9 cellular contexts compared by ENCODE assay signal in the genomic region with DNA sequence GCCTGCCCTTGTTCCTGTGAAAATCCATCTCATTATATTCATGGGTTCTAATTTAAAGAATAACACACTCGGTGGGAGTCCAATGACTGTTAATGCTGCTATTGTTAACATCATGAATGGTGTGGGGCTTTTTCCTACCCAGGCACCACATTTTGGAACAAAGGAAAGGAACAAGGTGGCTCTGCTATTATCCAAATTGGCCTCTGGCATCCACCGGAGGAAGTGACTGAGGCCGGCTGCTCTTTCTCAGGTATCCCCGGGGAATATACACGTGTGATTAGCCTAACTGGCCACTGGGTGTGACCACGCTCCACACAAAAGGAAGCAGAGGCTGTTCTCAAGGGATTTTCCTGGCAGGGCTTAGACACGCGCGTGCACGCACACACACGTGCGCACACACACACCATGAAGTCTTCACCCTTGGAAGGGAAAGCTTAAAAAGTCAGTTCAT.
DNase-seq lines count a peak whose midpoint lies in the region; ATAC-seq and TF ChIP-seq lines count a peak whose summit lies in the region.
"Had no signal": no experiment of that assay in that cellular context is flagged by ENCODE, and none has a peak within 500 bp of the region (broad histone marks: within the 10 kb centered on the region; RNA-seq: fewer than 3 reads in every experiment).

No MANE protein-coding gene starts in this region.

- H3K27me3 Mint-ChIP-seq in activated CD8-positive, alpha-beta T cell treated with anti-CD3 and anti-CD28 coated beads for 36 hours, result peaks cover 1% of the 10 kb centered on the region

- H3F3A ChIP-seq in Loucy (ENCODE audit: low read depth) (no peaks in the 10 kb centered on the region), smooth muscle cell (ENCODE audit: low read depth) (no peaks in the 10 kb centered on the region)

- H3K27me3 ChIP-seq in Loucy (ENCODE audit: insufficient read depth, low read length, poor library complexity, severe bottlenecking), result no peaks in the 10 kb centered on the region
- no peaks in the 10 kb centered on the region for H3K27me3 ChIP-seq in hepatocyte
- no peaks in the 10 kb centered on the region for H3K27me3 ChIP-seq in smooth muscle cell (ENCODE audit: low read depth)

- WGBS in hepatocyte (ENCODE audit: low lambda C conversion rate, missing lambda C conversion rate), result 40% methylated on average over 12 of the region's 12 CpGs
- 29% methylated on average over 12 of the region's 12 CpGs for WGBS in smooth muscle cell (ENCODE audit: low lambda C conversion rate)

- no peak for ATAC-seq in activated CD8-positive, alpha-beta T cell treated with anti-CD3 and anti-CD28 coated beads for 36 hours
- no peak for ATAC-seq in GM21576 (IDR thresholded peaks at IDR 0.05; ENCODE audit: unreplicated experiment)
- no peak for ATAC-seq in HG02970 (IDR thresholded peaks at IDR 0.05; ENCODE audit: low FRiP score, unreplicated experiment)
- ATAC-seq: natural killer cell had no signal

- H3K9ac ChIP-seq in Loucy (ENCODE audit: low read depth, low read length, poor library complexity, severe bottlenecking) (no peak overlapping the region), smooth muscle cell (ENCODE audit: low read depth) (no peak overlapping the region)

- no peak overlapping the region for H2AFZ ChIP-seq in Loucy (ENCODE audit: low read length)
- no peak overlapping the region for H2AFZ ChIP-seq in hepatocyte
- no peak overlapping the region for H2AFZ ChIP-seq in smooth muscle cell (ENCODE audit: low read depth)

- H3K4me1 ChIP-seq in Loucy (ENCODE audit: insufficient read depth, low read length, poor library complexity, severe bottlenecking) (peaks cover 8% of the 10 kb centered on the region), hepatocyte (ENCODE audit: insufficient read depth) (no peaks in the 10 kb centered on the region), smooth muscle cell (ENCODE audit: low read depth) (peaks cover 7% of the 10 kb centered on the region)

- H3K4me3 Mint-ChIP-seq in activated CD8-positive, alpha-beta T cell treated with anti-CD3 and anti-CD28 coated beads for 36 hours, result no peak overlapping the region
- H3K4me3 Mint-ChIP-seq: natural killer cell had no signal

- H3K9me2 ChIP-seq in Loucy (replicated peaks; ENCODE audit: low read depth, low read length), result no peaks in the 10 kb centered on the region
- no peaks in the 10 kb centered on the region for H3K9me2 ChIP-seq in hepatocyte (replicated peaks; ENCODE audit: insufficient read depth)

- peak; percentile 62 for TF ChIP-seq CTCF in Loucy (conservative IDR thresholded peaks at IDR 0.05; ENCODE audit: low read length)
- 0 out of 2 replicates have a peak, but pooled peaks have one; percentile 10 for TF ChIP-seq CTCF in RWPE1 (conservative IDR thresholded peaks at IDR 0.05; ENCODE audit: low read depth)
- TF ChIP-seq CTCF in hepatocyte (IDR thresholded peaks at IDR 0.05; ENCODE audit: poor library complexity), result peak; percentile 32
- TF ChIP-seq CTCF in smooth muscle cell (IDR thresholded peaks at IDR 0.05; ENCODE audit: borderline replicate concordance, insufficient read depth, poor library complexity, severe bottlenecking), result peak; percentile 26
- TF ChIP-seq CTCF in activated CD8-positive, alpha-beta T cell treated with anti-CD3 and anti-CD28 coated beads for 36 hours (IDR thresholded peaks at IDR 0.05), result no peak

- H3K9me3 ChIP-seq in Loucy (ENCODE audit: insufficient read depth, low read depth, low read length), result peaks cover 3% of the 10 kb centered on the region; the same call in 1 of the 2 replicates
- no peaks in the 10 kb centered on the region for H3K9me3 ChIP-seq in hepatocyte (ENCODE audit: low read depth)
- H3K9me3 ChIP-seq in smooth muscle cell (replicated peaks; ENCODE audit: low read depth), result no peaks in the 10 kb centered on the region
- H3K9me3 ChIP-seq: thoracic aorta had no signal

- peaks cover 12% of the 10 kb centered on the region for H3K4me1 Mint-ChIP-seq in activated CD8-positive, alpha-beta T cell treated with anti-CD3 and anti-CD28 coated beads for 36 hours (ENCODE audit: low read depth)
- H3K4me1 Mint-ChIP-seq: natural killer cell had no signal

- POLR2A ChIA-PET in RWPE1 (lab: Yijun Ruan, JAX; ENCODE audit: low non-redundant PET), result no interaction called here
- POLR2A ChIA-PET in activated CD8-positive, alpha-beta T cell treated with anti-CD3 and anti-CD28 coated beads for 36 hours (lab: Charles Lee), result no interaction called here

- no peaks in the 10 kb centered on the region for H3K36me3 Mint-ChIP-seq in activated CD8-positive, alpha-beta T cell treated with anti-CD3 and anti-CD28 coated beads for 36 hours (ENCODE audit: low read depth)
- H3K36me3 Mint-ChIP-seq: natural killer cell had no signal

- H3K27ac Mint-ChIP-seq in activated CD8-positive, alpha-beta T cell treated with anti-CD3 and anti-CD28 coated beads for 36 hours, result no peak overlapping the region
- H3K27ac Mint-ChIP-seq: natural killer cell had no signal

- H3K27ac ChIP-seq in RWPE1 (no peak overlapping the region), hepatocyte (no peak overlapping the region), smooth muscle cell (ENCODE audit: low read depth) (no peak overlapping the region)
- H3K27ac ChIP-seq: thoracic aorta had no signal

- peaks cover 7% of the 10 kb centered on the region for H3K9me3 Mint-ChIP-seq in activated CD8-positive, alpha-beta T cell treated with anti-CD3 and anti-CD28 coated beads for 36 hours
- H3K9me3 Mint-ChIP-seq: natural killer cell had no signal

- H3K36me3 ChIP-seq in Loucy (ENCODE audit: insufficient read depth, low read length), result no peaks in the 10 kb centered on the region
- H3K36me3 ChIP-seq in hepatocyte (replicated peaks; ENCODE audit: insufficient read depth, low read depth), result no peaks in the 10 kb centered on the region
- H3K36me3 ChIP-seq in smooth muscle cell (ENCODE audit: low read depth), result no peaks in the 10 kb centered on the region
- H3K36me3 ChIP-seq: thoracic aorta had no signal

- no peaks in the 10 kb centered on the region for H4K20me1 ChIP-seq in Loucy (ENCODE audit: insufficient read depth, low read length, poor library complexity, severe bottlenecking)
- H4K20me1 ChIP-seq in hepatocyte (ENCODE audit: insufficient read depth, poor library complexity, severe bottlenecking), result no peaks in the 10 kb centered on the region
- H4K20me1 ChIP-seq in smooth muscle cell (ENCODE audit: low read depth), result no peaks in the 10 kb centered on the region

- H3K4me3 ChIP-seq in Loucy (ENCODE audit: low read length, poor library complexity, severe bottlenecking) (no peak overlapping the region), hepatocyte (no peak overlapping the region), smooth muscle cell (no peak overlapping the region)
- H3K4me3 ChIP-seq: thoracic aorta had no signal

- no peaks in the 10 kb centered on the region for H3K79me2 ChIP-seq in Loucy (ENCODE audit: insufficient read depth, low read length)
- no peaks in the 10 kb centered on the region for H3K79me2 ChIP-seq in hepatocyte
- no peaks in the 10 kb centered on the region for H3K79me2 ChIP-seq in smooth muscle cell (ENCODE audit: low read depth)

- DNase-seq in RWPE1 (ENCODE audit: low spot score) (no peak), hepatocyte (ENCODE audit: low spot score) (peak; percentile 37), smooth muscle cell (lab: John Stamatoyannopoulos, UW; ENCODE audit: unreplicated experiment) (no peak)
- no peak for DNase-seq in activated CD8-positive, alpha-beta T cell treated with anti-CD3 and anti-CD28 coated beads for 36 hours
- DNase-seq: natural killer cell had no signal

- intact Hi-C loops in activated CD8-positive, alpha-beta T cell treated with anti-CD3 and anti-CD28 coated beads for 36 hours (cut with micrococcal nuclease), result no loop called here

- CTCF ChIA-PET in RWPE1 (lab: Yijun Ruan, JAX), result no interaction called here
- CTCF ChIA-PET in activated CD8-positive, alpha-beta T cell treated with anti-CD3 and anti-CD28 coated beads for 36 hours (lab: Charles Lee), result no interaction called here

- H3K4me2 ChIP-seq in Loucy (ENCODE audit: low read depth, low read length, poor library complexity, severe bottlenecking) (no peak overlapping the region), hepatocyte (no peak overlapping the region), smooth muscle cell (peak overlapping the region; percentile 3)
